Comparison of ENCODE assay signal across 8 cellular contexts in the genomic region with DNA sequence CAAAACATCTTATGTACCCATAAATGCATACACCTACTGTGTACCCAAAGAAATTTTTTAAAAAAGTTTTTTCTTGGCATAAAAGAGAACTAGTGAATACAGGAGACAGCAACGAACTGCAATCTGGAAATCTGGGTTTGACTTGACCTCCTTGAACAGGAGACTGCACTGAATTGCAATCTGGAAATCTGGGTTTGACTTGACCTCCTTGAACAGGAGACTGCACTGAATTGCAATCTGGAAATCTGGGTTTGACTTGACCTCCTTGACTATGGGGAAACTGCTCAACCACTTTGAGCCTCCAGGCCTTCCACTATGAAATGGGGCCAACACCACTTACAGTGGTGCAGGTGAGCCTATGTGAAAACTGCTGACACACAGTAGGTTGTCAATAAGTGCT.
A peak's percentile ranks its signal among the peaks of the same experiment; 100 is the strongest.
DNase-seq lines count a peak whose midpoint lies in the region; ATAC-seq, FAIRE-seq and TF ChIP-seq lines count a peak whose summit lies in the region.
"Not testable (repeated sequence)": the region's sequence is repeated elsewhere in the genome, so short reads cannot be mapped to it uniquely, and the experiment has no call there.

No MANE protein-coding gene starts in this region.

- H3K4me3 ChIP-seq in HEK293 (ENCODE audit: low read depth, low read length); GM12878; K562; bronchial epithelial cell (ENCODE audit: low read depth, low read length); H1 (ENCODE audit: extremely low read depth in 1 of 4, insufficient read depth in 2 of 4, low read depth in 3 of 4, low read length in 4 of 4): not testable (repeated sequence)
- H3K4me3 ChIP-seq in neural cell (ENCODE audit: low read length) = peak overlapping the region; percentile 57

- not testable (repeated sequence) for H3K36me3 ChIP-seq in HEK293 (ENCODE audit: control insufficient read depth in 2 of 2, insufficient read depth in 1 of 2, low read length in 2 of 2); GM12878 (ENCODE audit: control insufficient read depth in 2 of 2, insufficient read depth in 2 of 2, low read length in 1 of 2); K562 (ENCODE audit: control insufficient read depth, insufficient read depth, low read length); bronchial epithelial cell (ENCODE audit: control insufficient read depth, insufficient read depth, low read length); H1 (ENCODE audit: control insufficient read depth in 2 of 4, insufficient read depth in 4 of 4, low read length in 3 of 4); neural cell (ENCODE audit: insufficient read depth, low read length)

- FAIRE-seq in D721Med (lab: Jason Lieb, UNC) (peak; percentile 25), bronchial epithelial cell (lab: Jason Lieb, UNC) (peak; percentile 43), H1 (lab: Jason Lieb, UNC) (peak; percentile 75)
- FAIRE-seq in GM12878 (lab: Jason Lieb, UNC); K562 (lab: Jason Lieb, UNC): not testable (repeated sequence)

- intact Hi-C loops in GM12878 (cut with micrococcal nuclease; ENCODE audit: unreplicated experiment); K562 (cut with micrococcal nuclease): not testable (repeated sequence)

- not testable (repeated sequence) for TF ChIP-seq RAD21 in GM12878 (IDR thresholded peaks at IDR 0.05; ENCODE audit: insufficient read depth, low read depth, low read length); K562 (CRISPR knock-in tag; conservative IDR thresholded peaks at IDR 0.05 in 1 of 2, IDR thresholded peaks at IDR 0.05 in 1 of 2); H1 (IDR thresholded peaks at IDR 0.05 in 1 of 2, conservative IDR thresholded peaks at IDR 0.05 in 1 of 2; ENCODE audit: low read depth in 2 of 2, low read length in 2 of 2); neural cell (conservative IDR thresholded peaks at IDR 0.05)

- not testable (repeated sequence) for H3K18ac ChIP-seq in H1 (ENCODE audit: extremely low read depth, low read length)

- RAD21 ChIA-PET in GM12878 (lab: Charles Lee; ENCODE audit: unreplicated experiment) = not testable (repeated sequence)

- not testable (repeated sequence) for H3K9me2 ChIP-seq in neural cell (ENCODE audit: insufficient read depth, low read length)

- in situ Hi-C loops in GM12878 (cut with MboI) = not testable (repeated sequence)
- in situ Hi-C loops in K562 (cut with MboI) = loop anchor here (25.0 kb wide), 1 partner anchor 429 kb away; no protein-coding TSS in a partner anchor

- not testable (repeated sequence) for H4K8ac ChIP-seq in H1 (ENCODE audit: extremely low read depth, insufficient read depth, low read length)

- H3K4ac ChIP-seq in H1 (replicated peaks; ENCODE audit: insufficient read length, low read depth, low read length) = not testable (repeated sequence)

- H3K23me2 ChIP-seq in H1 (ENCODE audit: low read depth, low read length) = not testable (repeated sequence)

- not testable (repeated sequence) for H2BK12ac ChIP-seq in H1 (ENCODE audit: low read depth, low read length)

- not testable (repeated sequence) for H2BK120ac ChIP-seq in H1 (replicated peaks; ENCODE audit: low read depth, low read length)

- TF ChIP-seq CTCF in D721Med (IDR thresholded peaks at IDR 0.05; ENCODE audit: insufficient read depth, missing control alignments); HEK293 (tag by site-specific recombination; IDR thresholded peaks at IDR 0.05); GM12878 (IDR thresholded peaks at IDR 0.05 in 2 of 3, conservative IDR thresholded peaks at IDR 0.05 in 1 of 3; ENCODE audit: control insufficient read depth in 2 of 3, extremely low read depth in 1 of 3, insufficient read depth in 1 of 3, low read depth in 3 of 3, low read length in 3 of 3); K562 (IDR thresholded peaks at IDR 0.05 in 2 of 3, conservative IDR thresholded peaks at IDR 0.05 in 1 of 3; ENCODE audit: insufficient read depth in 2 of 3, low read depth in 1 of 3, low read length in 3 of 3); bronchial epithelial cell (IDR thresholded peaks at IDR 0.05; ENCODE audit: insufficient read depth, low read length, severe bottlenecking); H1 (IDR thresholded peaks at IDR 0.05; ENCODE audit: control extremely low read depth in 1 of 3, insufficient read depth in 1 of 3, low read depth in 1 of 3, low read length in 3 of 3); neural cell (IDR thresholded peaks at IDR 0.05; ENCODE audit: poor library complexity, severe bottlenecking): not testable (repeated sequence)

- not testable (repeated sequence) for H4K91ac ChIP-seq in H1 (replicated peaks; ENCODE audit: insufficient read length, low read length)

- peaks cover 24% of the 10 kb centered on the region for H3F3A ChIP-seq in neural cell (ENCODE audit: insufficient read depth, low read length, poor library complexity, severe bottlenecking)

- H3K9me3 ChIP-seq in HEK293 (ENCODE audit: control insufficient read depth, insufficient read depth, low read depth, low read length); GM12878 (replicated peaks; ENCODE audit: control insufficient read depth, insufficient read depth, low read length); K562 (replicated peaks; ENCODE audit: control insufficient read depth, insufficient read depth, low read depth, low read length); neural cell (ENCODE audit: low read length): not testable (repeated sequence)
- peaks cover 4 to 17% of the 10 kb centered on the region in 2 experiments; a peak in 3 of 4 replicates for H3K9me3 ChIP-seq in H1 (ENCODE audit: insufficient read depth in 2 of 2, low read depth in 1 of 2, low read length in 1 of 2)

- H4K5ac ChIP-seq in H1 (ENCODE audit: insufficient read length, low read depth, low read length) = not testable (repeated sequence)

- TF ChIP-seq EP300 in GM12878 (IDR thresholded peaks at IDR 0.05; ENCODE audit: borderline replicate concordance in 1 of 2, control insufficient read depth in 1 of 2, low read depth in 2 of 2, low read length in 2 of 2); K562 (IDR thresholded peaks at IDR 0.05; ENCODE audit: low read length); H1 (IDR thresholded peaks at IDR 0.05; ENCODE audit: borderline replicate concordance in 1 of 2, low read depth in 2 of 2, low read length in 2 of 2); neural cell (conservative IDR thresholded peaks at IDR 0.05; ENCODE audit: poor library complexity, severe bottlenecking): not testable (repeated sequence)

- not testable (repeated sequence) for H2BK5ac ChIP-seq in H1 (ENCODE audit: low read depth, low read length)

- POLR2A ChIA-PET in HEK293 (lab: Yijun Ruan, JAX); GM12878 (lab: Charles Lee); K562 (lab: Yijun Ruan, JAX); H1 (lab: Charles Lee; ENCODE audit: partially characterized antibody): not testable (repeated sequence)

- H4K20me1 ChIP-seq in GM12878 (ENCODE audit: control insufficient read depth, insufficient read depth); K562 (replicated peaks; ENCODE audit: control insufficient read depth, insufficient read depth, low read length); H1 (replicated peaks in 1 of 2; ENCODE audit: control insufficient read depth in 1 of 2, insufficient read depth in 2 of 2, low read length in 2 of 2); neural cell (ENCODE audit: insufficient read depth): not testable (repeated sequence)

- H3K27me3 ChIP-seq in GM12878 (replicated peaks in 1 of 2; ENCODE audit: control insufficient read depth in 2 of 2, insufficient read depth in 2 of 2, low read length in 1 of 2); K562 (ENCODE audit: control insufficient read depth in 2 of 2, insufficient read depth in 2 of 2, low read length in 2 of 2); bronchial epithelial cell (ENCODE audit: control insufficient read depth, insufficient read depth, low read length); H1 (replicated peaks in 1 of 4; ENCODE audit: control insufficient read depth in 3 of 4, extremely low read depth in 1 of 4, insufficient read depth in 3 of 4, low read length in 3 of 4); neural cell (ENCODE audit: insufficient read depth, low read depth, low read length): not testable (repeated sequence)

- TF ChIP-seq POLR2A in GM12878 (IDR thresholded peaks at IDR 0.05; ENCODE audit: low read depth, low read length); K562 (conservative IDR thresholded peaks at IDR 0.05); H1 (IDR thresholded peaks at IDR 0.05; ENCODE audit: control extremely low read depth in 1 of 2, low read depth in 2 of 2, low read length in 2 of 2): not testable (repeated sequence)

- not testable (repeated sequence) for H3K79me2 ChIP-seq in GM12878 (ENCODE audit: control insufficient read depth, insufficient read depth, low read length); K562 (ENCODE audit: control insufficient read depth, insufficient read depth, low read length); H1 (ENCODE audit: control insufficient read depth in 1 of 2, insufficient read depth in 2 of 2, low read length in 2 of 2)
- peaks cover 54% of the 10 kb centered on the region for H3K79me2 ChIP-seq in neural cell (replicated peaks; ENCODE audit: insufficient read depth, low read length)

- CTCF ChIA-PET in HEK293 (lab: Yijun Ruan, JAX); GM12878 (lab: Yijun Ruan, JAX); K562 (lab: Yijun Ruan, JAX; ENCODE audit: low intra/inter-chr PET ratio); H1 (lab: Charles Lee; ENCODE audit: partially characterized antibody): not testable (repeated sequence)

- H2BK15ac ChIP-seq in H1 (ENCODE audit: low read length) = not testable (repeated sequence)

- not testable (repeated sequence) for H3K9me1 ChIP-seq in K562 (ENCODE audit: control insufficient read depth, insufficient read depth, low read length)

- not testable (repeated sequence) for H2AK5ac ChIP-seq in H1 (ENCODE audit: low read depth, low read length)

- not testable (repeated sequence) for H3K4me1 ChIP-seq in HEK293 (ENCODE audit: control insufficient read depth, insufficient read depth, low read length); GM12878 (ENCODE audit: control insufficient read depth, insufficient read depth, low read length); K562 (replicated peaks in 1 of 2; ENCODE audit: control insufficient read depth in 2 of 2, insufficient read depth in 2 of 2, low read length in 2 of 2)
- H3K4me1 ChIP-seq in H1 (replicated peaks in 1 of 4; ENCODE audit: control insufficient read depth in 3 of 4, insufficient read depth in 4 of 4, low read length in 3 of 4) = peaks cover 15 to 36% (median 23%) of the 10 kb centered on the region in 4 experiments

- H3K23ac ChIP-seq in H1 (ENCODE audit: insufficient read length) = not testable (repeated sequence)

- H3K4me2 ChIP-seq in GM12878 (ENCODE audit: control insufficient read depth, insufficient read depth); K562 (ENCODE audit: insufficient read depth, low read length); H1 (ENCODE audit: insufficient read depth in 1 of 2, low read depth in 2 of 2, low read length in 2 of 2): not testable (repeated sequence)
- H3K4me2 ChIP-seq in neural cell (ENCODE audit: low read length) = peak overlapping the region; percentile 53

- ATAC-seq in GM12878, K562: not testable (repeated sequence)

- not testable (repeated sequence) for H3K27ac ChIP-seq in HEK293 (ENCODE audit: extremely low read depth, low read depth, low read length); GM12878 (ENCODE audit: control insufficient read depth, insufficient read depth); K562 (ENCODE audit: extremely low read depth, low read depth, low read length); H1 (ENCODE audit: low read depth, low read length)
- H3K27ac ChIP-seq in angular gyrus (ENCODE audit: low read depth, low read length) (peak overlapping the region; percentile 68), neural cell (ENCODE audit: low read length) (peak overlapping the region; percentile 99)

- DNase-seq in D721Med (ENCODE audit: insufficient read length, low spot score); GM12878 (ENCODE audit: low read depth, low spot score); K562 (ENCODE audit: extremely low read depth in 1 of 4, low spot score in 3 of 4); bronchial epithelial cell (ENCODE audit: low read depth); H1 (ENCODE audit: low read depth in 1 of 2, low spot score in 2 of 2): not testable (repeated sequence)

- not testable (repeated sequence) for H2AFZ ChIP-seq in GM12878 (ENCODE audit: control insufficient read depth, low read depth, low read length); K562 (ENCODE audit: low read depth, low read length); H1 (ENCODE audit: low read length); neural cell (ENCODE audit: low read depth, low read length)

- not testable (repeated sequence) for H3K56ac ChIP-seq in H1 (replicated peaks; ENCODE audit: insufficient read length, low read depth, low read length)

- not testable (repeated sequence) for H3K14ac ChIP-seq in H1 (ENCODE audit: insufficient read length)

- H3K9ac ChIP-seq in GM12878 (ENCODE audit: control insufficient read depth, insufficient read depth, low read length); K562 (ENCODE audit: insufficient read depth in 1 of 2, low read depth in 2 of 2, low read length in 2 of 2); H1 (replicated peaks in 1 of 4; ENCODE audit: extremely low read depth in 1 of 4, low read depth in 3 of 4, low read length in 3 of 4): not testable (repeated sequence)
- peak overlapping the region; percentile 55 for H3K9ac ChIP-seq in neural cell (ENCODE audit: low read length)

- WGBS in GM12878 (ENCODE audit: insufficient coverage, insufficient replicate concordance, low lambda C conversion rate, missing lambda C conversion rate) = 6% methylated on average over 1 of the region's 1 CpG
- 0% methylated on average over 1 of the region's 1 CpG for WGBS in K562 (ENCODE audit: insufficient coverage, low coverage, missing lambda C conversion rate)
- 93% methylated on average over 1 of the region's 1 CpG; no CpG with 5 or more reads in 1 of the 2 experiments for WGBS in H1 (ENCODE audit: extremely low coverage in 1 of 2, insufficient coverage in 1 of 2, insufficient read length in 1 of 2, insufficient replicate concordance in 2 of 2, low coverage in 1 of 2, low lambda C conversion rate in 2 of 2, missing lambda C conversion rate in 1 of 2), 2 experiments

- H2BK20ac ChIP-seq in H1 (ENCODE audit: low read length) = not testable (repeated sequence)

- not testable (repeated sequence) for H3K79me1 ChIP-seq in H1 (ENCODE audit: low read depth, low read length)

- SMC1A ChIA-PET in GM12878 (lab: Charles Lee; ENCODE audit: uncharacterized antibody, unreplicated experiment) = not testable (repeated sequence)

- not testable (repeated sequence) for BruUV-seq in GM12878 (replicated peaks; lab: Mats Ljungman, UMichigan); K562 (replicated peaks; lab: Mats Ljungman, UMichigan)
